In genomic region chr7:155763122-155763521, GRCh38 we compare ENCODE assay signal across 14 cellular contexts. TPM values are rescaled to one million over a fixed set of nuclear protein-coding genes. Genes with fewer than 3 reads are reported as not detected.
DNase-seq lines count a peak whose midpoint lies in the region; ATAC-seq and TF ChIP-seq lines count a peak whose summit lies in the region.
"Had no signal": no experiment of that assay in that cellular context is flagged by ENCODE, and none has a peak within 500 bp of the region (broad histone marks: within the 10 kb centered on the region; RNA-seq: fewer than 3 reads in every experiment).

No MANE protein-coding gene starts in this region.

- H3K4me1 Mint-ChIP-seq in MCF 10A (ENCODE audit: insufficient read depth, unreplicated experiment): no peaks in the 10 kb centered on the region
- H3K4me1 Mint-ChIP-seq in activated CD4-positive, alpha-beta memory T cell treated with anti-CD3 and anti-CD28 coated beads for 36 hours (ENCODE audit: low read depth): peaks cover 53% of the 10 kb centered on the region
- peaks cover 47 to 54% of the 10 kb centered on the region in 2 donors for H3K4me1 Mint-ChIP-seq in effector memory CD8-positive, alpha-beta T cell (ENCODE audit: low read depth in 2 of 2)

- dilution Hi-C loops in mammary epithelial cell (cut with HindIII; ENCODE audit: low sequenced_read_pairs): no loop called here

- no peaks in the 10 kb centered on the region for H3K4me1 ChIP-seq in mammary epithelial cell (ENCODE audit: insufficient read depth, low read length)
- no peaks in the 10 kb centered on the region for H3K4me1 ChIP-seq in prostate gland (replicated peaks)

- POLR2A ChIA-PET in MCF 10A (lab: Yijun Ruan, JAX): no interaction called here
- POLR2A ChIA-PET in activated CD4-positive, alpha-beta memory T cell treated with anti-CD3 and anti-CD28 coated beads for 36 hours (lab: Charles Lee): interaction anchor here (0.8 kb wide), 1 partner anchor 9 kb away, joined by 3 read pairs; no protein-coding TSS in a partner anchor

- H3K27me3 Mint-ChIP-seq in MCF 10A (ENCODE audit: insufficient read depth, unreplicated experiment): no peaks in the 10 kb centered on the region
- no peaks in the 10 kb centered on the region for H3K27me3 Mint-ChIP-seq in activated CD4-positive, alpha-beta memory T cell treated with anti-CD3 and anti-CD28 coated beads for 36 hours
- H3K27me3 Mint-ChIP-seq in effector memory CD8-positive, alpha-beta T cell: no peaks in the 10 kb centered on the region

- in situ Hi-C loops in mammary epithelial cell (cut with MboI; ENCODE audit: low sequenced_read_pairs in 2 of 2): loop anchor here (25.0 kb wide), 2 partner anchors 376 to 826 kb away; no protein-coding TSS in a partner anchor

- peaks cover 78% of the 10 kb centered on the region for H3K36me3 Mint-ChIP-seq in MCF 10A (ENCODE audit: insufficient read depth, unreplicated experiment)
- H3K36me3 Mint-ChIP-seq in activated CD4-positive, alpha-beta memory T cell treated with anti-CD3 and anti-CD28 coated beads for 36 hours: peaks cover 31% of the 10 kb centered on the region
- peaks cover 59% of the 10 kb centered on the region for H3K36me3 Mint-ChIP-seq in effector memory CD8-positive, alpha-beta T cell (ENCODE audit: insufficient read depth)

- peaks cover 51% of the 10 kb centered on the region for H3K79me2 ChIP-seq in mammary epithelial cell (ENCODE audit: insufficient read depth, low read length)

- no peak for TF ChIP-seq POLR2A in prostate gland (IDR thresholded peaks at IDR 0.05)

- no peaks in the 10 kb centered on the region for H4K20me1 ChIP-seq in mammary epithelial cell (ENCODE audit: insufficient read depth, low read length)

- no TSS peak for BruUV-seq in MCF 10A (replicated peaks; lab: Mats Ljungman, UMichigan)
- BruUV-seq in mammary epithelial cell (replicated peaks; lab: Mats Ljungman, UMichigan): no TSS peak

- H3K9me3 Mint-ChIP-seq in MCF 10A (ENCODE audit: unreplicated experiment): no peaks in the 10 kb centered on the region
- no peaks in the 10 kb centered on the region for H3K9me3 Mint-ChIP-seq in activated CD4-positive, alpha-beta memory T cell treated with anti-CD3 and anti-CD28 coated beads for 36 hours
- H3K9me3 Mint-ChIP-seq in effector memory CD8-positive, alpha-beta T cell: no peaks in the 10 kb centered on the region

- intact Hi-C loops in MCF 10A (cut with micrococcal nuclease) (no loop called here), mammary epithelial cell (cut with micrococcal nuclease) (no loop called here), prostate gland (cut with DNase I) (loop anchor here (10.0 kb wide), 1 partner anchor 838 kb away; no protein-coding TSS in a partner anchor)
- intact Hi-C loops in activated CD4-positive, alpha-beta memory T cell treated with anti-CD3 and anti-CD28 coated beads for 36 hours (cut with micrococcal nuclease): loop anchor here (10.0 kb wide), 2 partner anchors 468 to 838 kb away; partner anchors contain the start of gene INSIG1

- ATAC-seq in effector memory CD8-positive, alpha-beta T cell (replicated peaks): no peak
- no peak for ATAC-seq in GM21737 (IDR thresholded peaks at IDR 0.05; ENCODE audit: unreplicated experiment)

- H3K27ac ChIP-seq in mammary epithelial cell (ENCODE audit: insufficient read depth, low read depth, low read length) (no peak overlapping the region), prostate gland (no peak overlapping the region)
- H3K27ac ChIP-seq: vagina had no signal

- peak overlapping the region; percentile 40 for H3K27ac Mint-ChIP-seq in MCF 10A (ENCODE audit: low read depth, unreplicated experiment)
- H3K27ac Mint-ChIP-seq in activated CD4-positive, alpha-beta memory T cell treated with anti-CD3 and anti-CD28 coated beads for 36 hours: peak overlapping the region; percentile 99
- H3K27ac Mint-ChIP-seq in effector memory CD8-positive, alpha-beta T cell: peak overlapping the region; percentile 81 to 94

- H3K27me3 ChIP-seq in mammary epithelial cell (ENCODE audit: insufficient read depth, low read length) (no peaks in the 10 kb centered on the region), prostate gland (replicated peaks; ENCODE audit: insufficient read depth) (no peaks in the 10 kb centered on the region)
- H3K27me3 ChIP-seq: Peyer's patch, vagina had no signal

- H3K36me3 ChIP-seq in mammary epithelial cell (ENCODE audit: insufficient read depth, low read length) (peaks cover 19% of the 10 kb centered on the region), prostate gland (no peaks in the 10 kb centered on the region)

- H3K4me3 ChIP-seq in mammary epithelial cell (replicated peaks in 1 of 3; ENCODE audit: insufficient read depth in 1 of 3, low read depth in 2 of 3, low read length in 3 of 3): no peak overlapping the region
- H3K4me3 ChIP-seq in prostate gland: no peak overlapping the region
- H3K4me3 ChIP-seq: Peyer's patch, vagina had no signal

- no peaks in the 10 kb centered on the region for H3K9me3 ChIP-seq in mammary epithelial cell (replicated peaks; ENCODE audit: insufficient read depth, low read length)
- no peaks in the 10 kb centered on the region for H3K9me3 ChIP-seq in prostate gland
- H3K9me3 ChIP-seq: Peyer's patch, vagina had no signal

- no peak overlapping the region for H2AFZ ChIP-seq in mammary epithelial cell (ENCODE audit: low read depth, low read length)

- H3K4me2 ChIP-seq in mammary epithelial cell (ENCODE audit: insufficient read depth, low read depth, low read length): no peak overlapping the region

- WGBS in mammary epithelial cell (ENCODE audit: low coverage, missing lambda C conversion rate): 93% methylated on average over 9 of the region's 10 CpGs
- 96% methylated on average over 10 of the region's 10 CpGs for WGBS in prostate gland

- CTCF ChIA-PET in MCF 10A (lab: Yijun Ruan, JAX): no interaction called here
- CTCF ChIA-PET in mammary epithelial cell (lab: Charles Lee; ENCODE audit: low non-redundant PET): no interaction called here
- CTCF ChIA-PET in activated CD4-positive, alpha-beta memory T cell treated with anti-CD3 and anti-CD28 coated beads for 36 hours (lab: Charles Lee): interaction anchor here (1.1 kb wide), 1 partner anchor 29 kb away, joined by 4 read pairs; no protein-coding TSS in a partner anchor

- TF ChIP-seq CTCF in MCF 10A (IDR thresholded peaks at IDR 0.05; ENCODE audit: unreplicated experiment) (no peak), mammary epithelial cell (conservative IDR thresholded peaks at IDR 0.05 in 1 of 2, IDR thresholded peaks at IDR 0.05 in 1 of 2; ENCODE audit: extremely low read depth in 1 of 2, insufficient read depth in 1 of 2, low read depth in 1 of 2, low read length in 2 of 2) (no peak), prostate gland (IDR thresholded peaks at IDR 0.05) (no peak)

- no peak overlapping the region for H3K4me3 Mint-ChIP-seq in MCF 10A (ENCODE audit: unreplicated experiment)
- H3K4me3 Mint-ChIP-seq in activated CD4-positive, alpha-beta memory T cell treated with anti-CD3 and anti-CD28 coated beads for 36 hours: peak overlapping the region; percentile 76
- peak overlapping the region; percentile 74 to 84 for H3K4me3 Mint-ChIP-seq in effector memory CD8-positive, alpha-beta T cell

- DNase-seq in MCF 10A (ENCODE audit: unreplicated experiment) (no peak), mammary epithelial cell (no peak), smooth muscle cell of the brain vasculature (ENCODE audit: low read depth, low spot score) (peak; percentile 58), prostate gland (ENCODE audit: low spot score) (no peak), HCEC 1CT (no peak)
- DNase-seq in activated CD4-positive, alpha-beta memory T cell treated with anti-CD3 and anti-CD28 coated beads for 36 hours: no peak
- no peak for DNase-seq in effector memory CD8-positive, alpha-beta T cell
- DNase-seq: AML-193, DMS79 treated with DMSO at 0.1 percent for 48 hours, GOT3, NCI-H510A treated with DMSO at 0.1 percent for 48 hours had no signal

- no peak overlapping the region for H3K9ac ChIP-seq in mammary epithelial cell (ENCODE audit: insufficient read depth, low read length)

RNA-seq across cellular contexts. Expression of gene SHH, which starts 49.1 kb away (rescaled TPM):
- not detected in 2 replicates for total RNA-seq in MCF 10A (2022)
- total RNA-seq in mammary epithelial cell: not detected
- polyA plus RNA-seq in mammary epithelial cell: not detected
- polyA minus RNA-seq in mammary epithelial cell: not detected
- not detected for total RNA-seq in activated CD4-positive, alpha-beta memory T cell treated with anti-CD3 and anti-CD28 coated beads for 36 hours
- total RNA-seq in prostate gland: 1 to 10 TPM in 1 of 2 donors, under 1 TPM in 1; 0.32 to 1.2 TPM

Comparison
In these comparisons a context has a peak if more than half of its experiments do, and no peak if none do; other contexts are left out.
1. H3K27ac Mint-ChIP-seq: peak in every context shown above with its lines; median percentile 99 in activated CD4-positive, alpha-beta memory T cell treated with anti-CD3 and anti-CD28 coated beads for 36 hours; 88 in effector memory CD8-positive, alpha-beta T cell; 40 in MCF 10A.
2. intact Hi-C loops: an anchor here in activated CD4-positive, alpha-beta memory T cell treated with anti-CD3 and anti-CD28 coated beads for 36 hours (10.0 kb wide) and prostate gland (10.0 kb wide); none called in MCF 10A and mammary epithelial cell.